Comparison of ENCODE assay signal across 8 cellular contexts in genomic region chr4:87390931-87391782, GRCh38. TPM values are rescaled to one million over a fixed set of nuclear protein-coding genes. Genes with fewer than 3 reads are reported as not detected.
A peak's percentile ranks its signal among the peaks of the same experiment; 100 is the strongest.
DNase-seq lines count a peak whose midpoint lies in the region; ATAC-seq and TF ChIP-seq lines count a peak whose summit lies in the region.

HSD17B11 (minus strand) TSS chr4:87391188; CDS start chr4:87391070, 118 bp downstream.

- H3K27ac ChIP-seq in mucosa of rectum (ENCODE audit: low read depth in 2 of 2, low read length in 2 of 2), result peak within 1 kb of the TSS; percentile 89 to 95

- H3K4me3 ChIP-seq in mucosa of rectum (ENCODE audit: low read length in 2 of 2), result peak within 1 kb of the TSS; percentile 84 to 99

- peak; percentile 88 for TF ChIP-seq POLR2A in erythroblast (IDR thresholded peaks at IDR 0.05; ENCODE audit: low read length)

- peak within 1 kb of the TSS; percentile 92 to 97 for H3K9ac ChIP-seq in mucosa of rectum (ENCODE audit: low read depth in 1 of 2, low read length in 2 of 2)

- H3K9me3 ChIP-seq in mucosa of rectum (ENCODE audit: control insufficient read depth in 2 of 2, low read length in 2 of 2), result no peaks in the 10 kb centered on the region

- peaks cover 15% of the 10 kb centered on the region for H3K36me3 Mint-ChIP-seq in activated T-cell treated with anti-CD3 and anti-CD28 coated beads, Interleukin-2, amount 50 U/mL, for 24 hours (ENCODE audit: low read depth)

- peak; percentile 92 for DNase-seq in DMS53 (lab: John Stamatoyannopoulos, UW)
- DNase-seq in KBM-7, result peak; percentile 99
- peak; percentile 83 for DNase-seq in activated T-cell treated with anti-CD3 and anti-CD28 coated beads, Interleukin-2, amount 50 U/mL, for 24 hours
- peak; percentile 90 to 92 for DNase-seq in erythroblast (lab: John Stamatoyannopoulos, UW)
- DNase-seq in stimulated activated CD8-positive, alpha-beta memory T cell treated with anti-CD3 and anti-CD28 coated beads, Interleukin-4, amount 100 ng/mL, for 48 hours, result peak; percentile 82

- peak within 1 kb of the TSS; percentile 92 for H3K27ac Mint-ChIP-seq in activated T-cell treated with anti-CD3 and anti-CD28 coated beads, Interleukin-2, amount 50 U/mL, for 24 hours

- no peaks in the 10 kb centered on the region for H3K27me3 ChIP-seq in mucosa of rectum (ENCODE audit: control insufficient read depth in 2 of 2, insufficient read depth in 2 of 2, low read length in 2 of 2)

- H3K36me3 ChIP-seq in mucosa of rectum (ENCODE audit: control insufficient read depth in 2 of 2, insufficient read depth in 2 of 2, low read length in 2 of 2), result no peaks in the 10 kb centered on the region

- peak within 1 kb of the TSS; percentile 89 for H3K4me3 Mint-ChIP-seq in activated T-cell treated with anti-CD3 and anti-CD28 coated beads, Interleukin-2, amount 50 U/mL, for 24 hours

- no peaks in the 10 kb centered on the region for H3K27me3 Mint-ChIP-seq in activated T-cell treated with anti-CD3 and anti-CD28 coated beads, Interleukin-2, amount 50 U/mL, for 24 hours

- peak; percentile 100 for ATAC-seq in GM21717 (IDR thresholded peaks at IDR 0.05; ENCODE audit: unreplicated experiment)

- H3K4me1 ChIP-seq in mucosa of rectum (ENCODE audit: control insufficient read depth in 2 of 2, insufficient read depth in 2 of 2, low read length in 2 of 2), result peaks cover 4 to 15% of the 10 kb centered on the region in 2 donors

- no peaks in the 10 kb centered on the region for H3K9me3 Mint-ChIP-seq in activated T-cell treated with anti-CD3 and anti-CD28 coated beads, Interleukin-2, amount 50 U/mL, for 24 hours

- in situ Hi-C loops in KBM-7 (cut with MboI; ENCODE audit: low pct_unique_long_range_greater_than_20kb, low sequenced_read_pairs), result no loop called here

- H3K4me1 Mint-ChIP-seq in activated T-cell treated with anti-CD3 and anti-CD28 coated beads, Interleukin-2, amount 50 U/mL, for 24 hours (ENCODE audit: low read depth), result peaks cover 49% of the 10 kb centered on the region

TF ChIP-seq in PFSK-1, 5 proteins besides CTCF, POLR2A, EP300 and RAD21:
- peak in 1 of 2 experiments; percentile 47; a peak in 1 of 4 replicates for TF ChIP-seq REST (IDR thresholded peaks at IDR 0.05; ENCODE audit: insufficient read depth in 1 of 2, low read depth in 2 of 2, low read length in 2 of 2)
- TF ChIP-seq SIN3A (IDR thresholded peaks at IDR 0.05; ENCODE audit: borderline replicate concordance, insufficient read depth, low read length), result no peak
- TF ChIP-seq POLR2AphosphoS5 (IDR thresholded peaks at IDR 0.05; ENCODE audit: low read depth, low read length), result peak; percentile 83
- TF ChIP-seq FOXP2 (optimal IDR thresholded peaks at IDR 0.05; ENCODE audit: borderline replicate concordance, extremely low read depth, extremely low read length, insufficient read depth), result peak; percentile 52
- no peak; the same call in 1 of the 2 replicates for TF ChIP-seq TAF1 (IDR thresholded peaks at IDR 0.05; ENCODE audit: borderline replicate concordance, insufficient read depth, low read length)

RNA-seq across cellular contexts. Expression of gene HSD17B11, which starts in this region (rescaled TPM):
- 7.0 TPM for polyA plus RNA-seq in PFSK-1 (2012; ENCODE audit: insufficient read length, low read depth)

Comparison
In these comparisons a context has a peak if more than half of its experiments do, and no peak if none do; other contexts are left out.
1. Peak in every context shown above with its lines: DNase-seq, ATAC-seq, H3K4me3 ChIP-seq and H3K27ac ChIP-seq.